8 cellular contexts compared by ENCODE assay signal in the genomic region with DNA sequence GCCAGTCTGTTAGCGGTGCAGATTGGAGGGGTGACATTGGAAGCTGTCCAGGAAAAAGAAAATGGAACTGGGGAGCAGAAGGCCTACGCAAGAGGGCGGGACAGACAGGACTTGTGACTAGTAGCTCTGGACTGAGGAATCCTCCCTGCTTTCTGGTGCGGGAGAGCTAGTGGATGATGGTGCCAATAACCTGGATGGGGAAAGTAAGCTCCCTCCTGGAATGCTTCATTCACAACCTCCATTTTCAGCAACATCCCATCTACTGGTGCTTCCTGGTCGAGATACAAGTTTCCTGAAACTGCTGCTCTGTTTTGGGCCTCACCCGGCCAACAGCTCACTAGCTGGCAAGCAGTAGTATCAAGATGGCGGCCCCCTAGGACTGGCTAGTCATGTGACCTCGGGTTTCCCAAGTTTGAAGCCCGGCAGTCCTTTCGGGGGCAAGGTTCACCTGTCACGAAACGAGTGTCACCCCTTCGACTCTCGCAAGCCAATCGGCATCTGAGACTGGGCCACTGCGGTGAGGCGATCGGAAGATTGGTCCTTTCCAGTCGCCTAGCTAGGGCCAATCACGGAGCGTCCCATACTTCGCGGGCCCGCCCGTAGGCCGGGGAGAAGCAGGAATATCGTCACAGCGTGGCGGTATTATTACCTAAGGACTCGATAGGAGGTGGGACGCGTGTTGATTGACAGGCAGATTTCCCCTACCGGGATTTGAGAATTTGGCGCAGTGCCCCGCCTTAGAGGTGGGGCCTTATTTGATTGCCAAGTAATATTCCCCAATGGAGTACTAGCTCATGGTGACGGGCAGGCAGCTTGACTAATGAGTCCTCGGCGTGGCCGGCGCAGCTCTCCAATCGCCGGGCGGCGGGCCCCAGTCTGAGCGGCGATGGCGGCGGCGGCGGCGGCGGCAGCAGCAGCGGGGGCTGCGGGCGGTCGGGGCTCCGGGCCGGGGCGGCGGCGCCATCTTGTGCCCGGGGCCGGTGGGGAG. TPM values are rescaled to one million over a fixed set of nuclear protein-coding genes. Genes with fewer than 3 reads are reported as not detected.
DNase-seq lines count a peak whose midpoint lies in the region; ATAC-seq and TF ChIP-seq lines count a peak whose summit lies in the region.

A gene with protein sequence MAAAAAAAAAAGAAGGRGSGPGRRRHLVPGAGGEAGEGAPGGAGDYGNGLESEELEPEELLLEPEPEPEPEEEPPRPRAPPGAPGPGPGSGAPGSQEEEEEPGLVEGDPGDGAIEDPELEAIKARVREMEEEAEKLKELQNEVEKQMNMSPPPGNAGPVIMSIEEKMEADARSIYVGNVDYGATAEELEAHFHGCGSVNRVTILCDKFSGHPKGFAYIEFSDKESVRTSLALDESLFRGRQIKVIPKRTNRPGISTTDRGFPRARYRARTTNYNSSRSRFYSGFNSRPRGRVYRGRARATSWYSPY (plus strand): TSS at position 874 of the 988 bp plus-strand sequence. CDS start 13 bp downstream, at position 887.

- in situ Hi-C loops in Panc1 (cut with HindIII; ENCODE audit: low pct_unique_long_range_greater_than_20kb, low sequenced_read_pairs): no loop called here

- no peak for TF ChIP-seq CTCF in Panc1 (IDR thresholded peaks at IDR 0.05)

- H3K4me1 ChIP-seq in Panc1 (ENCODE audit: control insufficient read depth, insufficient read depth, low read length): peaks cover 7% of the 10 kb centered on the region
- H3K4me1 ChIP-seq in mucosa of rectum (ENCODE audit: control insufficient read depth in 2 of 2, insufficient read depth in 2 of 2, low read length in 2 of 2): peaks cover 13 to 16% of the 10 kb centered on the region in 2 donors

- H3K36me3 Mint-ChIP-seq in activated T-cell treated with anti-CD3 and anti-CD28 coated beads, Interleukin-2, amount 50 U/mL, for 4 hours (ENCODE audit: insufficient read depth): peaks cover 24% of the 10 kb centered on the region

- POLR2A ChIA-PET in Panc1 (lab: Charles Lee): interaction anchor here (0.6 kb wide), 1 partner anchor 60 kb away, joined by 5 read pairs; no protein-coding TSS in a partner anchor

- H3K4me3 Mint-ChIP-seq in activated T-cell treated with anti-CD3 and anti-CD28 coated beads, Interleukin-2, amount 50 U/mL, for 4 hours: peak within 1 kb of the TSS; percentile 95

- peak; percentile 88 for TF ChIP-seq POLR2A in erythroblast (IDR thresholded peaks at IDR 0.05; ENCODE audit: low read length)

- CTCF ChIA-PET in Panc1 (lab: Charles Lee): interaction anchor here (1.2 kb wide), 1 partner anchor 40 kb away, joined by 3 read pairs; no protein-coding TSS in a partner anchor

- ATAC-seq in GM21723 (IDR thresholded peaks at IDR 0.05; ENCODE audit: unreplicated experiment): peak; percentile 90
- ATAC-seq in Panc1: peak; percentile 95
- ATAC-seq in activated T-cell treated with anti-CD3 and anti-CD28 coated beads, Interleukin-2, amount 50 U/mL, for 4 hours: peak; percentile 87 to 90

- H3K9me3 ChIP-seq in Panc1 (ENCODE audit: control insufficient read depth, insufficient read depth, low read depth, low read length) (no peaks in the 10 kb centered on the region), mucosa of rectum (ENCODE audit: control insufficient read depth in 2 of 2, low read length in 2 of 2) (no peaks in the 10 kb centered on the region)

- H3K27me3 Mint-ChIP-seq in activated T-cell treated with anti-CD3 and anti-CD28 coated beads, Interleukin-2, amount 50 U/mL, for 4 hours (ENCODE audit: low read depth): peaks cover 2% of the 10 kb centered on the region

- H3K36me3 ChIP-seq in Panc1 (ENCODE audit: control insufficient read depth, insufficient read depth, low read length) (peaks cover 21% of the 10 kb centered on the region), mucosa of rectum (ENCODE audit: control insufficient read depth in 2 of 2, insufficient read depth in 2 of 2, low read length in 2 of 2) (peaks cover 16 to 24% of the 10 kb centered on the region in 2 donors)

- H3K4me3 ChIP-seq in Panc1 (ENCODE audit: low read depth in 2 of 2, low read length in 2 of 2) (peak within 1 kb of the TSS; percentile 93 to 97), mucosa of rectum (ENCODE audit: low read length in 2 of 2) (peak within 1 kb of the TSS; percentile 93 to 94)

- peak within 1 kb of the TSS; percentile 95 for H3K27ac ChIP-seq in Panc1 (ENCODE audit: low read length)
- H3K27ac ChIP-seq in mucosa of rectum (ENCODE audit: low read depth in 2 of 2, low read length in 2 of 2): peak within 1 kb of the TSS; percentile 88 to 92

- peaks cover 29% of the 10 kb centered on the region for H3K4me1 Mint-ChIP-seq in activated T-cell treated with anti-CD3 and anti-CD28 coated beads, Interleukin-2, amount 50 U/mL, for 4 hours (ENCODE audit: low read depth)

- H3K9me3 Mint-ChIP-seq in activated T-cell treated with anti-CD3 and anti-CD28 coated beads, Interleukin-2, amount 50 U/mL, for 4 hours: no peaks in the 10 kb centered on the region

- H3K27me3 ChIP-seq in Panc1 (ENCODE audit: control insufficient read depth, insufficient read depth, low read length) (no peaks in the 10 kb centered on the region), mucosa of rectum (ENCODE audit: control insufficient read depth in 2 of 2, insufficient read depth in 2 of 2, low read length in 2 of 2) (no peaks in the 10 kb centered on the region)

- intact Hi-C loops in Panc1 (cut with micrococcal nuclease; ENCODE audit: unreplicated experiment): loop anchor here (10.0 kb wide), 2 partner anchors 124 to 234 kb away; partner anchors contain the start of genes THTPA and ZFHX2

- no TSS peak for BruUV-seq in Panc1 (replicated peaks; lab: Mats Ljungman, UMichigan)

- peak within 1 kb of the TSS; percentile 89 to 91 for H3K9ac ChIP-seq in mucosa of rectum (ENCODE audit: low read depth in 1 of 2, low read length in 2 of 2)

- DNase-seq in DMS53 (lab: John Stamatoyannopoulos, UW) (peak; percentile 99), KG1 (lab: John Stamatoyannopoulos, UW) (peak; percentile 99), Panc1 (ENCODE audit: low read depth, low spot score) (peak; percentile 97), erythroblast (lab: John Stamatoyannopoulos, UW) (peak; percentile 100)
- peak; percentile 95 for DNase-seq in activated T-cell treated with anti-CD3 and anti-CD28 coated beads, Interleukin-2, amount 50 U/mL, for 4 hours
- peak; percentile 95 for DNase-seq in stimulated activated CD8-positive, alpha-beta memory T cell treated with anti-CD3 and anti-CD28 coated beads, Interleukin-4, amount 100 ng/mL, for 48 hours

RNA-seq across cellular contexts. Expression of the gene that starts here (rescaled TPM):
- 159 TPM for total RNA-seq in Panc1 (2021; ENCODE audit: unreplicated experiment)
- 138 TPM for polyA plus RNA-seq in Panc1 (2012; ENCODE audit: insufficient read length)
- 100 to 1,000 TPM; 319 to 339 (median 333) TPM for total RNA-seq in activated T-cell treated with anti-CD3 and anti-CD28 coated beads, Interleukin-2, amount 50 U/mL, for 4 hours

Comparison
In these comparisons a context has a peak if more than half of its experiments do, and no peak if none do; other contexts are left out.
1. Peak in every context shown above with its lines: DNase-seq, ATAC-seq, H3K4me3 ChIP-seq and H3K27ac ChIP-seq.